Comparison of ENCODE assay signal across 25 cellular contexts in genomic region chrX:24229400-24229879, GRCh38.
"Had no signal": no experiment of that assay in that cellular context is flagged by ENCODE, and none has a peak within 500 bp of the region (broad histone marks: within the 10 kb centered on the region; RNA-seq: fewer than 3 reads in every experiment).

No MANE protein-coding gene starts in this region.

- H3K36me3 Mint-ChIP-seq: activated naive CD4-positive, alpha-beta T cell treated with anti-CD3 and anti-CD28 coated beads, Interleukin-2, amount 50 U/mL, for 72 hours had no signal

- H3K9me3 Mint-ChIP-seq: activated B cell treated with CpG ODN at 0.5 μM for 24 hours; activated CD8-positive, alpha-beta T cell treated with anti-CD3 and anti-CD28 coated beads for 36 hours; activated naive CD4-positive, alpha-beta T cell treated with anti-CD3 and anti-CD28 coated beads, Interleukin-2, amount 50 U/mL, for 72 hours; memory B cell had no signal

- H3K4me1 ChIP-seq: psoas muscle, tibial nerve had no signal

- H3K27me3 ChIP-seq: esophagus muscularis mucosa, ovary, right atrium auricular region, tibial nerve had no signal

- H3K4me3 Mint-ChIP-seq: activated B cell treated with CpG ODN at 0.5 μM for 24 hours; activated CD8-positive, alpha-beta memory T cell treated with anti-CD3 and anti-CD28 coated beads, Interleukin-2, amount 10 ng/mL, durations not matched to agents 7 days and 5 days; activated CD8-positive, alpha-beta T cell treated with anti-CD3 and anti-CD28 coated beads for 36 hours; memory B cell; naive thymus-derived CD4-positive, alpha-beta T cell had no signal

- ATAC-seq: activated CD8-positive, alpha-beta memory T cell treated with anti-CD3 and anti-CD28 coated beads, Interleukin-2, amount 10 ng/mL, durations not matched to agents 7 days and 5 days; activated CD8-positive, alpha-beta T cell treated with anti-CD3 and anti-CD28 coated beads for 36 hours; activated naive CD4-positive, alpha-beta T cell treated with anti-CD3 and anti-CD28 coated beads, Interleukin-2, amount 50 U/mL, for 72 hours; naive thymus-derived CD4-positive, alpha-beta T cell; psoas muscle had no signal

- H3K36me3 ChIP-seq: esophagus muscularis mucosa, ovary, right atrium auricular region, tibial nerve had no signal

- H3K27me3 Mint-ChIP-seq: activated B cell treated with CpG ODN at 0.5 μM for 24 hours; activated CD8-positive, alpha-beta T cell treated with anti-CD3 and anti-CD28 coated beads for 36 hours; memory B cell had no signal

- H3K27ac ChIP-seq: esophagus muscularis mucosa, ovary, psoas muscle, right atrium auricular region, tibial nerve had no signal

- DNase-seq: activated B cell treated with CpG ODN at 0.5 μM for 24 hours; activated CD4-positive, alpha-beta T cell treated with anti-CD3 and anti-CD28 coated beads, Interleukin-2, amount 50 U/mL, for 1 hour; activated CD8-positive, alpha-beta memory T cell treated with anti-CD3 and anti-CD28 coated beads, Interleukin-2, amount 10 ng/mL, durations not matched to agents 7 days and 5 days; activated CD8-positive, alpha-beta T cell treated with anti-CD3 and anti-CD28 coated beads for 36 hours; activated naive CD4-positive, alpha-beta T cell; activated T-cell treated with anti-CD3 and anti-CD28 coated beads, Interleukin-2, amount 50 U/mL, for 48 hours; anterior cingulate cortex; dermis blood vessel endothelial cell; effector CD4-positive, alpha-beta T cell; foreskin melanocyte; islet precursor cell; left cardiac atrium; naive thymus-derived CD4-positive, alpha-beta T cell; psoas muscle; stimulated activated CD4-positive, alpha-beta T cell treated with anti-CD3 and anti-CD28 coated beads, Interleukin-15, amount 100 ng/mL, for 24 hours; stimulated activated CD4-positive, alpha-beta T cell treated with anti-CD3 and anti-CD28 coated beads, Interleukin-2, amount 100 ng/mL, for 24 hours; stimulated activated naive CD4-positive, alpha-beta T cell treated with Interleukin-2 at 50 U/mL for 16 hours; T-helper 2 cell had no signal

- H3K4me1 Mint-ChIP-seq: activated B cell treated with CpG ODN at 0.5 μM for 24 hours; activated CD8-positive, alpha-beta memory T cell treated with anti-CD3 and anti-CD28 coated beads, Interleukin-2, amount 10 ng/mL, durations not matched to agents 7 days and 5 days; memory B cell; naive thymus-derived CD4-positive, alpha-beta T cell had no signal

- H3K4me3 ChIP-seq: esophagus muscularis mucosa, ovary, psoas muscle, right atrium auricular region, tibial nerve had no signal

- H3K9me3 ChIP-seq: esophagus muscularis mucosa, ovary, psoas muscle, tibial nerve had no signal

- H3K27ac Mint-ChIP-seq: activated B cell treated with CpG ODN at 0.5 μM for 24 hours; activated CD8-positive, alpha-beta memory T cell treated with anti-CD3 and anti-CD28 coated beads, Interleukin-2, amount 10 ng/mL, durations not matched to agents 7 days and 5 days; activated CD8-positive, alpha-beta T cell treated with anti-CD3 and anti-CD28 coated beads for 36 hours; activated naive CD4-positive, alpha-beta T cell treated with anti-CD3 and anti-CD28 coated beads, Interleukin-2, amount 50 U/mL, for 72 hours; activated T-helper 2 cell treated with anti-CD3 and anti-CD28 coated beads, Interferon-gamma antibody, Interleukin-2, Interleukin-4, amounts not matched to agents 10 μg/mL and 5 μg/mL and 100 μg/mL, durations not matched to agents 14 hours and 24 hours and 36 hours; memory B cell; naive thymus-derived CD4-positive, alpha-beta T cell had no signal
